In the genomic region with DNA sequence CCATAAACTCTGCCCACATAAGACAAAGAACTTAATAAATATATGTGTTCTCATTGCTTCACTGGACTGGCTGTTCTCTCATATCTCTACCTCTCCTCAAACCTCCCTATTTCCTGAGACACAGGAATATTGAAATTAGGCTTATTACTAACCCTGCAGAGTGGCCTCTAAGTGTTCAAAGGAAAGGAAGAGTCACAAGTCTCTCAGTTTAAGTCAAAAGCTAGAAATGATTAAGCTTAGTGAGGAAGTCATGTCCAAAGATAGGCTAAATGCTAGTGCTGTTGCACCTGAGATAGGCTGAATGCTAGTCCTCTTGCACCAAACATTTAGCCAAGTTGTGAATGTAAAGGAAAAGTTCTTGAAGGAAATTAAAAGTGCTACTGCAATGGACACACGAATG, we compare ENCODE assay signal across 25 cellular contexts. TPM values are rescaled to one million over a fixed set of nuclear protein-coding genes. Genes with fewer than 3 reads are reported as not detected.
DNase-seq lines count a peak whose midpoint lies in the region; ATAC-seq and TF ChIP-seq lines count a peak whose summit lies in the region.
"Had no signal": no experiment of that assay in that cellular context is flagged by ENCODE, and none has a peak within 500 bp of the region (broad histone marks: within the 10 kb centered on the region; RNA-seq: fewer than 3 reads in every experiment).

No MANE protein-coding gene starts in this region.

- no peak overlapping the region for H3K4me3 Mint-ChIP-seq in activated CD8-positive, alpha-beta T cell treated with anti-CD3 and anti-CD28 coated beads for 36 hours
- no peak overlapping the region for H3K4me3 Mint-ChIP-seq in activated CD8-positive, alpha-beta T cell treated with anti-CD3 and anti-CD28 coated beads, Interleukin-2, amount 10 ng/mL, durations not matched to agents 7 days and 5 days
- no peak overlapping the region for H3K4me3 Mint-ChIP-seq in activated CD8-positive, alpha-beta memory T cell treated with anti-CD3 and anti-CD28 coated beads, Interleukin-2, amount 10 ng/mL, durations not matched to agents 7 days and 5 days
- H3K4me3 Mint-ChIP-seq: activated B cell treated with CpG ODN at 0.5 μM for 24 hours; activated CD4-positive, alpha-beta memory T cell treated with anti-CD3 and anti-CD28 coated beads for 36 hours; naive thymus-derived CD8-positive, alpha-beta T cell had no signal

- H3K27ac Mint-ChIP-seq in activated CD8-positive, alpha-beta T cell treated with anti-CD3 and anti-CD28 coated beads for 36 hours = no peak overlapping the region
- H3K27ac Mint-ChIP-seq in activated CD8-positive, alpha-beta T cell treated with anti-CD3 and anti-CD28 coated beads, Interleukin-2, amount 10 ng/mL, durations not matched to agents 7 days and 5 days = no peak overlapping the region
- H3K27ac Mint-ChIP-seq in activated CD8-positive, alpha-beta memory T cell treated with anti-CD3 and anti-CD28 coated beads, Interleukin-2, amount 10 ng/mL, durations not matched to agents 7 days and 5 days = no peak overlapping the region
- H3K27ac Mint-ChIP-seq: activated B cell treated with CpG ODN at 0.5 μM for 24 hours; activated CD4-positive, alpha-beta memory T cell treated with anti-CD3 and anti-CD28 coated beads for 36 hours; CD8-positive, alpha-beta memory T cell; naive thymus-derived CD8-positive, alpha-beta T cell had no signal

- peaks cover 10% of the 10 kb centered on the region for H3K9me3 Mint-ChIP-seq in activated CD8-positive, alpha-beta T cell treated with anti-CD3 and anti-CD28 coated beads for 36 hours
- peaks cover 12% of the 10 kb centered on the region for H3K9me3 Mint-ChIP-seq in activated CD8-positive, alpha-beta T cell treated with anti-CD3 and anti-CD28 coated beads, Interleukin-2, amount 10 ng/mL, durations not matched to agents 7 days and 5 days (ENCODE audit: insufficient read depth)
- H3K9me3 Mint-ChIP-seq in activated CD8-positive, alpha-beta memory T cell treated with anti-CD3 and anti-CD28 coated beads, Interleukin-2, amount 10 ng/mL, durations not matched to agents 7 days and 5 days (ENCODE audit: low read depth) = peaks cover 5% of the 10 kb centered on the region

- POLR2A ChIA-PET in activated CD8-positive, alpha-beta T cell treated with anti-CD3 and anti-CD28 coated beads for 36 hours (lab: Charles Lee) = no interaction called here
- POLR2A ChIA-PET in activated CD8-positive, alpha-beta T cell treated with anti-CD3 and anti-CD28 coated beads, Interleukin-2, amount 10 ng/mL, durations not matched to agents 7 days and 5 days (lab: Charles Lee) = no interaction called here

- H3K4me1 Mint-ChIP-seq in activated CD8-positive, alpha-beta T cell treated with anti-CD3 and anti-CD28 coated beads for 36 hours (ENCODE audit: low read depth) = peaks cover 36% of the 10 kb centered on the region
- H3K4me1 Mint-ChIP-seq in activated CD8-positive, alpha-beta T cell treated with anti-CD3 and anti-CD28 coated beads, Interleukin-2, amount 10 ng/mL, durations not matched to agents 7 days and 5 days (ENCODE audit: low read depth) = peaks cover 3% of the 10 kb centered on the region
- no peaks in the 10 kb centered on the region for H3K4me1 Mint-ChIP-seq in activated CD8-positive, alpha-beta memory T cell treated with anti-CD3 and anti-CD28 coated beads, Interleukin-2, amount 10 ng/mL, durations not matched to agents 7 days and 5 days
- H3K4me1 Mint-ChIP-seq: activated B cell treated with CpG ODN at 0.5 μM for 24 hours; CD8-positive, alpha-beta memory T cell had no signal

- intact Hi-C loops in activated CD8-positive, alpha-beta T cell treated with anti-CD3 and anti-CD28 coated beads for 36 hours (cut with micrococcal nuclease) = no loop called here

- DNase-seq in activated CD8-positive, alpha-beta T cell treated with anti-CD3 and anti-CD28 coated beads for 36 hours = no peak
- no peak for DNase-seq in activated CD8-positive, alpha-beta T cell treated with anti-CD3 and anti-CD28 coated beads, Interleukin-2, amount 10 ng/mL, durations not matched to agents 7 days and 5 days
- no peak for DNase-seq in stimulated activated naive CD8-positive, alpha-beta T cell treated with anti-CD3 and anti-CD28 coated beads, Interleukin-15, Interleukin-2, amounts not matched to agents 100 U/mL and 50 U/mL, for 24 hours
- no peak for DNase-seq in activated CD8-positive, alpha-beta memory T cell treated with anti-CD3 and anti-CD28 coated beads, Interleukin-2, amount 10 ng/mL, durations not matched to agents 7 days and 5 days
- no peak for DNase-seq in NOMO-1 (lab: John Stamatoyannopoulos, UW; ENCODE audit: unreplicated experiment in 2 of 2)
- DNase-seq: activated B cell treated with CpG ODN at 0.5 μM for 24 hours; activated CD4-positive, alpha-beta memory T cell treated with anti-CD3 and anti-CD28 coated beads for 36 hours; AML-193; amniotic stem cell; CD8-positive, alpha-beta memory T cell; DMS 273 treated with DMSO at 0.1 percent for 48 hours; effector CD4-positive, alpha-beta T cell; EL; head of caudate nucleus; kidney; lower lobe of right lung; naive thymus-derived CD8-positive, alpha-beta T cell; NCI-H1105; NCI-H2081; NCI-H345; stimulated activated naive CD4-positive, alpha-beta T cell treated with Interleukin-2 at 50 U/mL for 16 hours had no signal

- H3K36me3 Mint-ChIP-seq in activated CD8-positive, alpha-beta T cell treated with anti-CD3 and anti-CD28 coated beads for 36 hours (ENCODE audit: low read depth) = peaks cover 1% of the 10 kb centered on the region
- H3K36me3 Mint-ChIP-seq in activated CD8-positive, alpha-beta T cell treated with anti-CD3 and anti-CD28 coated beads, Interleukin-2, amount 10 ng/mL, durations not matched to agents 7 days and 5 days (ENCODE audit: low read depth) = peaks cover 3% of the 10 kb centered on the region
- H3K36me3 Mint-ChIP-seq in activated CD8-positive, alpha-beta memory T cell treated with anti-CD3 and anti-CD28 coated beads, Interleukin-2, amount 10 ng/mL, durations not matched to agents 7 days and 5 days = no peaks in the 10 kb centered on the region
- H3K36me3 Mint-ChIP-seq: activated CD4-positive, alpha-beta memory T cell treated with anti-CD3 and anti-CD28 coated beads for 36 hours; CD8-positive, alpha-beta memory T cell had no signal

- H3K27me3 Mint-ChIP-seq in activated CD8-positive, alpha-beta T cell treated with anti-CD3 and anti-CD28 coated beads for 36 hours = no peaks in the 10 kb centered on the region
- no peaks in the 10 kb centered on the region for H3K27me3 Mint-ChIP-seq in activated CD8-positive, alpha-beta T cell treated with anti-CD3 and anti-CD28 coated beads, Interleukin-2, amount 10 ng/mL, durations not matched to agents 7 days and 5 days (ENCODE audit: low read depth)
- no peaks in the 10 kb centered on the region for H3K27me3 Mint-ChIP-seq in activated CD8-positive, alpha-beta memory T cell treated with anti-CD3 and anti-CD28 coated beads, Interleukin-2, amount 10 ng/mL, durations not matched to agents 7 days and 5 days
- H3K27me3 Mint-ChIP-seq: activated B cell treated with CpG ODN at 0.5 μM for 24 hours; activated CD4-positive, alpha-beta memory T cell treated with anti-CD3 and anti-CD28 coated beads for 36 hours; CD8-positive, alpha-beta memory T cell; naive thymus-derived CD8-positive, alpha-beta T cell had no signal

- ATAC-seq in activated CD8-positive, alpha-beta T cell treated with anti-CD3 and anti-CD28 coated beads for 36 hours = peak; percentile 82
- ATAC-seq in activated CD8-positive, alpha-beta T cell treated with anti-CD3 and anti-CD28 coated beads, Interleukin-2, amount 10 ng/mL, durations not matched to agents 7 days and 5 days = no peak
- ATAC-seq in GM21423 (IDR thresholded peaks at IDR 0.05; ENCODE audit: unreplicated experiment) = peak; percentile 62
- ATAC-seq in HG03442 (IDR thresholded peaks at IDR 0.05; ENCODE audit: unreplicated experiment) = peak; percentile 54
- peak; percentile 81 for ATAC-seq in stimulated activated naive CD8-positive, alpha-beta T cell treated with anti-CD3 and anti-CD28 coated beads, Interleukin-15, Interleukin-2, amounts not matched to agents 100 U/mL and 50 U/mL, for 24 hours
- ATAC-seq in GM21576 (IDR thresholded peaks at IDR 0.05; ENCODE audit: unreplicated experiment) = no peak
- no peak for ATAC-seq in activated CD8-positive, alpha-beta memory T cell treated with anti-CD3 and anti-CD28 coated beads, Interleukin-2, amount 10 ng/mL, durations not matched to agents 7 days and 5 days
- ATAC-seq: K562; lower lobe of right lung; naive thymus-derived CD8-positive, alpha-beta T cell had no signal

- CTCF ChIA-PET in activated CD8-positive, alpha-beta T cell treated with anti-CD3 and anti-CD28 coated beads for 36 hours (lab: Charles Lee) = no interaction called here
- CTCF ChIA-PET in activated CD8-positive, alpha-beta T cell treated with anti-CD3 and anti-CD28 coated beads, Interleukin-2, amount 10 ng/mL, durations not matched to agents 7 days and 5 days (lab: Charles Lee) = no interaction called here
- CTCF ChIA-PET in activated CD8-positive, alpha-beta memory T cell treated with anti-CD3 and anti-CD28 coated beads, Interleukin-2, amount 10 ng/mL, durations not matched to agents 7 days and 5 days (lab: Charles Lee) = no interaction called here

- TF ChIP-seq CTCF in activated CD8-positive, alpha-beta T cell treated with anti-CD3 and anti-CD28 coated beads for 36 hours (IDR thresholded peaks at IDR 0.05) = no peak

RNA-seq across cellular contexts. Expression of gene GNAI1, which starts 41.1 kb away (rescaled TPM):
- 1 to 10 TPM; 1.7 to 2.8 TPM for total RNA-seq in activated CD8-positive, alpha-beta T cell treated with anti-CD3 and anti-CD28 coated beads for 36 hours
- total RNA-seq in activated CD8-positive, alpha-beta T cell treated with anti-CD3 and anti-CD28 coated beads, Interleukin-2, amount 10 ng/mL, durations not matched to agents 7 days and 5 days = not detected
- total RNA-seq in activated CD8-positive, alpha-beta memory T cell treated with anti-CD3 and anti-CD28 coated beads, Interleukin-2, amount 10 ng/mL, durations not matched to agents 7 days and 5 days = 1 to 10 TPM in 1 of 2 experiments, not detected in 1; 1.1 TPM

Comparison
In these comparisons a context has a peak if more than half of its experiments do, and no peak if none do; other contexts are left out.
1. ATAC-seq: peak in activated CD8-positive, alpha-beta T cell treated with anti-CD3 and anti-CD28 coated beads for 36 hours (single experiment), GM21423 (single experiment), HG03442 (single experiment) and stimulated activated naive CD8-positive, alpha-beta T cell treated with anti-CD3 and anti-CD28 coated beads, Interleukin-15, Interleukin-2, amounts not matched to agents 100 U/mL and 50 U/mL, for 24 hours (single experiment); none in activated CD8-positive, alpha-beta T cell treated with anti-CD3 and anti-CD28 coated beads, Interleukin-2, amount 10 ng/mL, durations not matched to agents 7 days and 5 days (single experiment), GM21576 (single experiment) and activated CD8-positive, alpha-beta memory T cell treated with anti-CD3 and anti-CD28 coated beads, Interleukin-2, amount 10 ng/mL, durations not matched to agents 7 days and 5 days (single experiment).